In genomic region chrX:112846114-112846513, GRCh38 we compare ENCODE assay signal across 13 cellular contexts.
"Had no signal": no experiment of that assay in that cellular context is flagged by ENCODE, and none has a peak within 500 bp of the region (broad histone marks: within the 10 kb centered on the region; RNA-seq: fewer than 3 reads in every experiment).

No MANE protein-coding gene starts in this region.

- DNase-seq: activated CD4-positive, alpha-beta T cell treated with anti-CD3 and anti-CD28 coated beads, Interleukin-2, amount 10 ng/mL, durations not matched to agents 7 days and 5 days; activated CD4-positive, CD25-positive, alpha-beta regulatory T cell; activated naive CD4-positive, alpha-beta T cell treated with anti-CD3 and anti-CD28 coated beads for 36 hours; activated T-cell treated with anti-CD3 and anti-CD28 coated beads for 4 hours; effector memory CD4-positive, alpha-beta T cell; hippocampal formation; posterior cingulate gyrus; right cardiac atrium; stimulated activated naive CD4-positive, alpha-beta T cell treated with Interleukin-2 at 50 U/mL for 16 hours had no signal

- FAIRE-seq: colon had no signal

- ATAC-seq: activated T-helper 17 cell treated with anti-CD3 and anti-CD28 coated beads, Interleukin-2, amount 50 U/mL, for 72 hours; right cardiac atrium had no signal

- H3K27ac ChIP-seq: neutrophil had no signal

- H3K27me3 Mint-ChIP-seq: activated CD4-positive, alpha-beta T cell treated with anti-CD3 and anti-CD28 coated beads, Interleukin-2, amount 10 ng/mL, durations not matched to agents 7 days and 5 days; activated T-helper 17 cell treated with anti-CD3 and anti-CD28 coated beads, Interleukin-2, amount 50 U/mL, for 72 hours; memory B cell had no signal

- H3K36me3 ChIP-seq: neutrophil had no signal

- H3K9me3 ChIP-seq: neutrophil had no signal

- H3K36me3 Mint-ChIP-seq: memory B cell had no signal

- H3K4me3 Mint-ChIP-seq: activated CD4-positive, alpha-beta T cell treated with anti-CD3 and anti-CD28 coated beads, Interleukin-2, amount 10 ng/mL, durations not matched to agents 7 days and 5 days; activated naive CD4-positive, alpha-beta T cell treated with anti-CD3 and anti-CD28 coated beads for 36 hours; activated T-helper 17 cell treated with anti-CD3 and anti-CD28 coated beads, Interleukin-2, amount 50 U/mL, for 72 hours; memory B cell had no signal

- H3K27ac Mint-ChIP-seq: activated CD4-positive, alpha-beta T cell treated with anti-CD3 and anti-CD28 coated beads, Interleukin-2, amount 10 ng/mL, durations not matched to agents 7 days and 5 days; activated naive CD4-positive, alpha-beta T cell treated with anti-CD3 and anti-CD28 coated beads for 36 hours; activated T-helper 17 cell treated with anti-CD3 and anti-CD28 coated beads, Interleukin-2, amount 50 U/mL, for 72 hours; memory B cell had no signal

- H3K9me3 Mint-ChIP-seq: activated CD4-positive, alpha-beta T cell treated with anti-CD3 and anti-CD28 coated beads, Interleukin-2, amount 10 ng/mL, durations not matched to agents 7 days and 5 days; activated naive CD4-positive, alpha-beta T cell treated with anti-CD3 and anti-CD28 coated beads for 36 hours; activated T-helper 17 cell treated with anti-CD3 and anti-CD28 coated beads, Interleukin-2, amount 50 U/mL, for 72 hours; memory B cell had no signal

- H3K27me3 ChIP-seq: neutrophil had no signal
